In the genomic region with DNA sequence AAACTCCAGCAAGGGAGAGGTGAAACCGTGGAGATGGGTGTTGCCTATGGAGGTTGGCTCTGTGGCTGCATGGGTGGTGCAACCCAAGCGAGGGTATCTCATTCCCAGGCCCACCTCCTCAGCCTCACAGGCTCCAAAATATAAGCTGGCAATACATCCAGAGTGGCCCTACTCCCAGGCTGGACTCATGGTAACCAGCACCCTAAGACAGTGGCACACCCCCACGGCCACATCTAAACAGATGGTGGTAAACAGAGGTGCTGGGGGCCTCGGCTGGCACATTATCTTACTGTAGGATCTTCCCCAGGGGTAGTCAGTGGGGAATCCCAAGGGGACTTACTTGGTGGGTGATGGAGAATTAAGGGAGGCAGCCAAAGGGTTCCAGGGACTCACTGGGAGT, we compare ENCODE assay signal across 1 cellular context.
TF ChIP-seq lines count a peak whose summit lies in the region.

No MANE protein-coding gene starts in this region.

TF ChIP-seq in IMR-90, 13 proteins besides CTCF, POLR2A, EP300 and RAD21:
- no peak for TF ChIP-seq MAFK (IDR thresholded peaks at IDR 0.05; ENCODE audit: low read depth, low read length)
- TF ChIP-seq BHLHE40 (IDR thresholded peaks at IDR 0.05; ENCODE audit: low read depth, low read length): no peak
- TF ChIP-seq MAZ (IDR thresholded peaks at IDR 0.05; ENCODE audit: borderline replicate concordance, low read depth, low read length): no peak
- no peak for TF ChIP-seq FOS (IDR thresholded peaks at IDR 0.05; ENCODE audit: low read depth, low read length)
- no peak for TF ChIP-seq NFE2L2 (IDR thresholded peaks at IDR 0.05; ENCODE audit: low read depth, low read length)
- no peak for TF ChIP-seq SMC3 (IDR thresholded peaks at IDR 0.05; ENCODE audit: low read depth, low read length)
- no peak for TF ChIP-seq MXI1 (IDR thresholded peaks at IDR 0.05; ENCODE audit: borderline replicate concordance, low read depth, low read length)
- TF ChIP-seq RCOR1 (IDR thresholded peaks at IDR 0.05; ENCODE audit: insufficient replicate concordance, low read length): no peak
- TF ChIP-seq CHD1 (IDR thresholded peaks at IDR 0.05; ENCODE audit: low read depth, low read length): no peak
- TF ChIP-seq, protein P1, sequence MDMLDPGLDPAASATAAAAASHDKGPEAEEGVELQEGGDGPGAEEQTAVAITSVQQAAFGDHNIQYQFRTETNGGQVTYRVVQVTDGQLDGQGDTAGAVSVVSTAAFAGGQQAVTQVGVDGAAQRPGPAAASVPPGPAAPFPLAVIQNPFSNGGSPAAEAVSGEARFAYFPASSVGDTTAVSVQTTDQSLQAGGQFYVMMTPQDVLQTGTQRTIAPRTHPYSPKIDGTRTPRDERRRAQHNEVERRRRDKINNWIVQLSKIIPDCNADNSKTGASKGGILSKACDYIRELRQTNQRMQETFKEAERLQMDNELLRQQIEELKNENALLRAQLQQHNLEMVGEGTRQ (IDR thresholded peaks at IDR 0.05; ENCODE audit: low read depth, low read length): no peak
- TF ChIP-seq RFX5 (IDR thresholded peaks at IDR 0.05; ENCODE audit: low read depth, low read length): no peak
- no peak for TF ChIP-seq CEBPB (IDR thresholded peaks at IDR 0.05; ENCODE audit: low read depth, low read length)
- TF ChIP-seq ELK1 (IDR thresholded peaks at IDR 0.05; ENCODE audit: borderline replicate concordance, low read depth, low read length): no peak
